ENCODE assay signal across 20 cellular contexts in genomic region chr7:17771901-17772408, GRCh38.
"Had no signal": no experiment of that assay in that cellular context is flagged by ENCODE, and none has a peak within 500 bp of the region (broad histone marks: within the 10 kb centered on the region; RNA-seq: fewer than 3 reads in every experiment).

No MANE protein-coding gene starts in this region.

- H3K36me3 ChIP-seq: prostate gland, right lobe of liver, suprapubic skin, vagina, WERI-Rb-1 had no signal

- H3K4me3 Mint-ChIP-seq: activated T-cell treated with anti-CD3 and anti-CD28 coated beads, Interleukin-2, amount 50 U/mL, for 72 hours; memory B cell; naive thymus-derived CD4-positive, alpha-beta T cell; stimulated activated naive CD8-positive, alpha-beta T cell treated with anti-CD3 and anti-CD28 coated beads, Interleukin-15, amount 100 ng/mL, for 72 hours had no signal

- H3K27me3 ChIP-seq: right lobe of liver, suprapubic skin, vagina had no signal

- DNase-seq: activated CD4-positive, alpha-beta T cell treated with anti-CD3 and anti-CD28 coated beads, Interleukin-2, amount 50 U/mL, for 4 hours; activated effector memory CD4-positive, alpha-beta T cell treated with anti-CD3 and anti-CD28 coated beads, Interleukin-2, amount 50 U/mL, for 16 hours; activated naive CD4-positive, alpha-beta T cell treated with anti-CD3 and anti-CD28 coated beads, Interleukin-2, amount 50 U/mL, for 16 hours; activated T-cell treated with anti-CD3 and anti-CD28 coated beads, Interleukin-2, amount 50 U/mL, for 72 hours; foreskin melanocyte; glutamatergic neuron; hippocampal formation; kidney; naive thymus-derived CD4-positive, alpha-beta T cell; right lobe of liver; small intestine; stimulated activated CD4-positive, alpha-beta T cell treated with anti-CD3 and anti-CD28 coated beads, Interleukin-15, amount 100 ng/mL, for 24 hours; stimulated activated CD4-positive, alpha-beta T cell treated with anti-CD3 and anti-CD28 coated beads, Interleukin-2, amount 100 ng/mL, for 48 hours; stimulated activated naive CD8-positive, alpha-beta T cell treated with anti-CD3 and anti-CD28 coated beads, Interleukin-15, amount 100 ng/mL, for 72 hours; trophoblast cell; WERI-Rb-1 had no signal

- H3K36me3 Mint-ChIP-seq: memory B cell had no signal

- H3K4me1 ChIP-seq: prostate gland, right lobe of liver, vagina had no signal

- ATAC-seq: naive thymus-derived CD4-positive, alpha-beta T cell; right lobe of liver had no signal

- H3K9me3 ChIP-seq: prostate gland, right lobe of liver, suprapubic skin, vagina had no signal

- H3K27ac Mint-ChIP-seq: activated T-cell treated with anti-CD3 and anti-CD28 coated beads, Interleukin-2, amount 50 U/mL, for 72 hours; memory B cell; naive thymus-derived CD4-positive, alpha-beta T cell had no signal

- FAIRE-seq: kidney had no signal

- H3K27ac ChIP-seq: prostate gland, right lobe of liver, suprapubic skin, vagina, WERI-Rb-1 had no signal

- H3K4me3 ChIP-seq: prostate gland, right lobe of liver, suprapubic skin, vagina had no signal

- H3K9me3 Mint-ChIP-seq: activated T-cell treated with anti-CD3 and anti-CD28 coated beads, Interleukin-2, amount 50 U/mL, for 72 hours; naive thymus-derived CD4-positive, alpha-beta T cell had no signal

- H3K27me3 Mint-ChIP-seq: memory B cell; naive thymus-derived CD4-positive, alpha-beta T cell; stimulated activated naive CD8-positive, alpha-beta T cell treated with anti-CD3 and anti-CD28 coated beads, Interleukin-15, amount 100 ng/mL, for 72 hours had no signal
